ENCODE assay signal across 8 cellular contexts in the genomic region with DNA sequence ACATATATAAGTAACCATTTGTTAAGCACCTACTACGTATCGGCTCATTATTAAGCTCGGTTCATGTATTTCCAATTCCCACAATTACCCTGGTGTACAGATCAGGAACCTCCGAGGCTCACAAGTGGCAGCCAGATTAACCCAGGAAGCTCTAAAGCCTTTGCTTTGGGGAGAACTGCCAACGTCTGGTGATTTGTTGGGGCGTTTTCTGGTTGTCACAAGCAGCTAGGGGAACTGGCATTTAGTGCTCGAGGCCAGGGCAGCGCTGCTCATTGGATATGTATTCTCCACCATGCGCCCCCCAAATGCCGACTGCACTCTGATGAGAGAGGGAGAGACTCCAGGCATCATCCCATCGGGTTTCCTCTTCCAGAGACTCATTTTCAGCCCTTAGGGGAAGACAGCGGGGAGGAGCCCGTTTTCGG. TPM values are rescaled to one million over a fixed set of nuclear protein-coding genes. Genes with fewer than 3 reads are reported as not detected.
DNase-seq lines count a peak whose midpoint lies in the region; ATAC-seq and TF ChIP-seq lines count a peak whose summit lies in the region.

No MANE protein-coding gene starts in this region.

- H3K4me1 ChIP-seq in H9 (ENCODE audit: insufficient read depth, low read length), result peaks cover 1% of the 10 kb centered on the region; the same call in 1 of the 2 replicates
- H3K4me1 ChIP-seq in endodermal cell (ENCODE audit: control insufficient read depth, insufficient read depth, low read length), result peaks cover 5% of the 10 kb centered on the region
- H3K4me1 ChIP-seq in mesodermal cell (ENCODE audit: control insufficient read depth, insufficient read depth, low read length, poor library complexity, severe bottlenecking), result peaks cover 2% of the 10 kb centered on the region
- no peaks in the 10 kb centered on the region for H3K4me1 ChIP-seq in thymus (ENCODE audit: control insufficient read depth, insufficient read depth, low read length)

- TF ChIP-seq CTCF in H9 (conservative IDR thresholded peaks at IDR 0.05), result no peak
- TF ChIP-seq CTCF in endodermal cell (conservative IDR thresholded peaks at IDR 0.05), result no peak

- no peak overlapping the region for H4K8ac ChIP-seq in H9 (replicated peaks; ENCODE audit: insufficient read length, low read depth, low read length)

- peak overlapping the region; percentile 94 for H3K18ac ChIP-seq in H9 (ENCODE audit: insufficient read length, low read depth, low read length)

- H3K27ac Mint-ChIP-seq in H9 (peak overlapping the region; percentile 64 to 94 (median 79); a peak in 5 of 7 replicates), T-helper 17 cell (peak overlapping the region; percentile 81), endodermal cell (peak overlapping the region; percentile 92)

- peak overlapping the region; percentile 67 for H2AFZ ChIP-seq in H9 (ENCODE audit: low read length)

- H3T11ph ChIP-seq in H9 (ENCODE audit: low read length), result no peak overlapping the region

- no peak overlapping the region for H2AK5ac ChIP-seq in H9 (ENCODE audit: insufficient read length, low read length)

- H3K27me3 ChIP-seq in H9 (ENCODE audit: insufficient read depth, low read length) (no peaks in the 10 kb centered on the region), endodermal cell (ENCODE audit: control insufficient read depth, insufficient read depth, low read length, poor library complexity, severe bottlenecking) (no peaks in the 10 kb centered on the region), thymus (ENCODE audit: control insufficient read depth, insufficient read depth) (no peaks in the 10 kb centered on the region)

- H3K4me1 Mint-ChIP-seq in H9, result peaks cover 15 to 18% of the 10 kb centered on the region in 2 experiments
- peaks cover 16% of the 10 kb centered on the region for H3K4me1 Mint-ChIP-seq in T-helper 17 cell
- H3K4me1 Mint-ChIP-seq in endodermal cell, result peaks cover 18% of the 10 kb centered on the region

- H3K79me1 ChIP-seq in H9 (ENCODE audit: insufficient read depth, low read depth, low read length, poor library complexity, severe bottlenecking), result no peaks in the 10 kb centered on the region

- H3K4me3 Mint-ChIP-seq in H9 (peak overlapping the region; percentile 86 to 89), T-helper 17 cell (peak overlapping the region; percentile 91), endodermal cell (peak overlapping the region; percentile 67)

- H3K4ac ChIP-seq in H9 (ENCODE audit: low read depth, low read length), result no peak overlapping the region

- H3K36me3 ChIP-seq in KOPT-K1 (ENCODE audit: insufficient read depth, low read length), result peaks cover 14% of the 10 kb centered on the region
- no peaks in the 10 kb centered on the region for H3K36me3 ChIP-seq in endodermal cell (ENCODE audit: control insufficient read depth, insufficient read depth, low read length)
- no peaks in the 10 kb centered on the region for H3K36me3 ChIP-seq in mesodermal cell (ENCODE audit: control insufficient read depth, insufficient read depth, low read length)
- peaks cover 7% of the 10 kb centered on the region for H3K36me3 ChIP-seq in thymus (ENCODE audit: control insufficient read depth, insufficient read depth)

- no peaks in the 10 kb centered on the region for H3K9me3 Mint-ChIP-seq in H9
- H3K9me3 Mint-ChIP-seq in endodermal cell, result no peaks in the 10 kb centered on the region

- peak overlapping the region; percentile 95 for H3K4me2 ChIP-seq in H9 (ENCODE audit: insufficient read depth, insufficient read length, low read length)

- no peak overlapping the region for H2BK5ac ChIP-seq in H9 (ENCODE audit: insufficient read length, low read length)

- H2BK15ac ChIP-seq in H9 (ENCODE audit: low read depth, low read length), result no peak overlapping the region

- no CpG with 5 or more reads among the region's 14 CpGs for WGBS in H9 (ENCODE audit: extremely low coverage, insufficient read length, low lambda C conversion rate)
- WGBS in endodermal cell (ENCODE audit: insufficient coverage in 1 of 2, insufficient read length in 1 of 2), 2 experiments, result 10 to 11% methylated on average over 7 to 14 of the region's 14 CpGs
- 8 to 11% methylated on average over 8 to 13 of the region's 14 CpGs for WGBS in mesodermal cell (ENCODE audit: insufficient coverage in 2 of 2), 2 experiments
- WGBS in thymus, result under 1% methylated on average over 14 of the region's 14 CpGs

- H3K9me3 ChIP-seq in H9 (ENCODE audit: control insufficient read depth, low read depth, low read length) (no peaks in the 10 kb centered on the region), KOPT-K1 (ENCODE audit: insufficient read depth, low read length, poor library complexity, severe bottlenecking) (no peaks in the 10 kb centered on the region), T-helper 17 cell (ENCODE audit: control insufficient read depth, low read length, poor library complexity, severe bottlenecking) (no peaks in the 10 kb centered on the region), endodermal cell (ENCODE audit: control insufficient read depth, low read length) (no peaks in the 10 kb centered on the region), mesodermal cell (ENCODE audit: control insufficient read depth, low read length) (no peaks in the 10 kb centered on the region), thymus (ENCODE audit: control insufficient read depth) (no peaks in the 10 kb centered on the region)

- no peaks in the 10 kb centered on the region for H3K79me2 ChIP-seq in H9 (ENCODE audit: insufficient read depth, low read length)

- DNase-seq in activated CD4-positive, CD25-positive, alpha-beta regulatory T cell treated with anti-CD3 and anti-CD28 coated beads, Interleukin-2, amount 50 U/mL, for 72 hours, result no peak
- no peak for DNase-seq in H9
- DNase-seq in T-helper 17 cell, result peak in 1 of 3 donors; percentile 17
- DNase-seq in endodermal cell, result no peak

- H3K9ac ChIP-seq in H9 (ENCODE audit: extremely low read depth, insufficient read length, low read length) (peak overlapping the region; percentile 86), endodermal cell (ENCODE audit: extremely low read depth, low read length, poor library complexity, severe bottlenecking) (peak overlapping the region; percentile 74)

- H3K27ac ChIP-seq in H9 (ENCODE audit: insufficient read length, low read depth, low read length) (peak overlapping the region; percentile 61), KOPT-K1 (ENCODE audit: low read depth, low read length, poor library complexity, severe bottlenecking) (peak overlapping the region; percentile 77), endodermal cell (ENCODE audit: low read depth, low read length) (no peak overlapping the region), mesodermal cell (ENCODE audit: low read depth, low read length, severe bottlenecking) (peak overlapping the region; percentile 85), thymus (ENCODE audit: low read depth) (peak overlapping the region; percentile 94)

- peak overlapping the region; percentile 96 for H3K14ac ChIP-seq in H9 (ENCODE audit: insufficient read depth, low read length)

- H3K23me2 ChIP-seq in H9 (ENCODE audit: insufficient read length, low read depth, low read length, poor library complexity, severe bottlenecking), result peaks cover 12% of the 10 kb centered on the region

- peak; percentile 8 to 18 for ATAC-seq in activated CD4-positive, CD25-positive, alpha-beta regulatory T cell treated with anti-CD3 and anti-CD28 coated beads, Interleukin-2, amount 50 U/mL, for 24 hours
- peak; percentile 18 for ATAC-seq in T-helper 17 cell

- no peak overlapping the region for H3K23ac ChIP-seq in H9 (ENCODE audit: insufficient read length, low read depth, low read length)

- H3K56ac ChIP-seq in H9 (ENCODE audit: insufficient read length, low read depth, low read length), result no peak overlapping the region

- no peaks in the 10 kb centered on the region for H4K20me1 ChIP-seq in H9 (ENCODE audit: control insufficient read depth, insufficient read depth, insufficient read length)

- peak overlapping the region; percentile 85 for H3K4me3 ChIP-seq in endodermal cell (ENCODE audit: low read length)
- H3K4me3 ChIP-seq in mesodermal cell (ENCODE audit: extremely low read depth, insufficient read depth, low read length, poor library complexity, severe bottlenecking), result peak overlapping the region; percentile 87
- peak overlapping the region; percentile 80 for H3K4me3 ChIP-seq in thymus (ENCODE audit: low read length)

- H3K27me3 Mint-ChIP-seq in H9 (ENCODE audit: low read depth) (no peaks in the 10 kb centered on the region; the same call in 1 of the 2 replicates), T-helper 17 cell (no peaks in the 10 kb centered on the region), endodermal cell (ENCODE audit: insufficient read depth) (no peaks in the 10 kb centered on the region)

- H4K91ac ChIP-seq in H9 (ENCODE audit: insufficient read length, low read depth, low read length), result no peak overlapping the region

- H2BK20ac ChIP-seq in H9 (ENCODE audit: low read depth, low read length, poor library complexity, severe bottlenecking), result no peak overlapping the region

- H3K36me3 Mint-ChIP-seq in H9 (ENCODE audit: insufficient read depth in 1 of 3, low read depth in 3 of 3) (peaks cover 5 to 14% (median 13%) of the 10 kb centered on the region in 3 experiments; a peak in 6 of 7 replicates), T-helper 17 cell (ENCODE audit: low read depth) (peaks cover 3% of the 10 kb centered on the region), endodermal cell (ENCODE audit: low read depth) (peaks cover 17% of the 10 kb centered on the region)

- H2BK12ac ChIP-seq in H9 (ENCODE audit: insufficient read length, low read depth, low read length), result peak overlapping the region; percentile 35

- H4K5ac ChIP-seq in H9 (ENCODE audit: insufficient read length, low read depth, low read length), result no peak overlapping the region

- no peak overlapping the region for H2BK120ac ChIP-seq in H9 (ENCODE audit: low read depth, low read length, poor library complexity, severe bottlenecking)

RNA-seq across cellular contexts. Expression of a gene that starts 0.5 kb away (rescaled TPM):
- 6.8 and 7.0 TPM in 2 replicates for total RNA-seq in H9 (2021)
- 10 to 100 TPM; 13.9 to 15.0 TPM for total RNA-seq in T-helper 17 cell
- 10 to 100 TPM; 10.4 to 16.3 TPM for total RNA-seq in endodermal cell
- polyA plus RNA-seq in endodermal cell (2013, experiment 1 of 2), result 9.1 TPM
- 7.4 TPM for polyA plus RNA-seq in endodermal cell (2013, experiment 2 of 2)
- 5.6 TPM for polyA plus RNA-seq in mesodermal cell (2013, experiment 1 of 2)
- polyA plus RNA-seq in mesodermal cell (2013, experiment 2 of 2), result 6.4 TPM
- polyA plus RNA-seq in thymus, result 22.5 TPM

RNA-seq across cellular contexts. Expression of a gene that starts 23.9 kb away (rescaled TPM):
- total RNA-seq in H9 (2021) (46.1 and 47.5 TPM in 2 replicates), T-helper 17 cell (10 to 100 TPM; 23.6 to 27.0 TPM), endodermal cell (10 to 100 TPM; 49.0 to 54.6 TPM)
- 41.6 TPM for polyA plus RNA-seq in endodermal cell (2013, experiment 1 of 2)
- polyA plus RNA-seq in endodermal cell (2013, experiment 2 of 2), result 41.4 TPM
- polyA plus RNA-seq in mesodermal cell (2013, experiment 1 of 2), result 37.7 TPM
- polyA plus RNA-seq in mesodermal cell (2013, experiment 2 of 2), result 43.5 TPM
- polyA plus RNA-seq in thymus, result 23.8 TPM
